Comparison of ENCODE assay signal across 12 cellular contexts in genomic region chr19:8473652-8474476, GRCh38. TPM values are rescaled to one million over a fixed set of nuclear protein-coding genes. Genes with fewer than 3 reads are reported as not detected.
A peak's percentile ranks its signal among the peaks of the same experiment; 100 is the strongest.
DNase-seq lines count a peak whose midpoint lies in the region; ATAC-seq and TF ChIP-seq lines count a peak whose summit lies in the region.
"Had no signal": no experiment of that assay in that cellular context is flagged by ENCODE, and none has a peak within 500 bp of the region (broad histone marks: within the 10 kb centered on the region; RNA-seq: fewer than 3 reads in every experiment).

No MANE protein-coding gene starts in this region.

- H3K4me1 ChIP-seq in spleen, result peaks cover 14 to 80% (median 51%) of the 10 kb centered on the region in 6 donors

- H3K9me3 ChIP-seq in SU-DHL-6 (ENCODE audit: insufficient read depth, low read length) (no peaks in the 10 kb centered on the region), spleen (no peaks in the 10 kb centered on the region)
- H3K9me3 ChIP-seq: tibial nerve had no signal

- H3K4me2 ChIP-seq in SU-DHL-6 (ENCODE audit: low read depth, low read length, poor library complexity, severe bottlenecking), result peak overlapping the region; percentile 52

- no peaks in the 10 kb centered on the region for H3K27me3 Mint-ChIP-seq in activated CD4-positive, alpha-beta T cell treated with anti-CD3 and anti-CD28 coated beads, Interleukin-2, amount 10 ng/mL, durations not matched to agents 7 days and 5 days

- H3K27ac ChIP-seq in SU-DHL-6 (ENCODE audit: low read depth, low read length) (peak overlapping the region; percentile 93), spleen (peak overlapping the region; percentile 5 to 69 (median 50))
- H3K27ac ChIP-seq: tibial nerve had no signal

- CTCF ChIA-PET in activated CD4-positive, alpha-beta T cell treated with anti-CD3 and anti-CD28 coated beads, Interleukin-2, amount 10 ng/mL, durations not matched to agents 7 days and 5 days (lab: Charles Lee), result interaction anchor here (0.6 to 1.0 kb wide), 3 partner anchors 47 to 979 kb away, joined by 3 read pairs; no protein-coding TSS in a partner anchor

- H3K9me3 Mint-ChIP-seq in activated CD4-positive, alpha-beta T cell treated with anti-CD3 and anti-CD28 coated beads, Interleukin-2, amount 10 ng/mL, durations not matched to agents 7 days and 5 days, result no peaks in the 10 kb centered on the region

- peak overlapping the region; percentile 17; the same call in 1 of the 2 replicates for H3K9ac ChIP-seq in SU-DHL-6 (ENCODE audit: low read length)

- peak overlapping the region; percentile 12 for H3K4me3 Mint-ChIP-seq in activated CD4-positive, alpha-beta T cell treated with anti-CD3 and anti-CD28 coated beads, Interleukin-2, amount 10 ng/mL, durations not matched to agents 7 days and 5 days

- TF ChIP-seq CTCF in SU-DHL-6 (IDR thresholded peaks at IDR 0.05; ENCODE audit: insufficient read depth, low read length, poor library complexity, severe bottlenecking) (no peak), spleen (IDR thresholded peaks at IDR 0.05 in 8 of 11, conservative IDR thresholded peaks at IDR 0.05 in 3 of 11) (no peak)

- H3K4me3 ChIP-seq in SU-DHL-6 (ENCODE audit: insufficient read depth, low read length, poor library complexity, severe bottlenecking) (no peak overlapping the region), spleen (no peak overlapping the region)
- H3K4me3 ChIP-seq: tibial nerve had no signal

- WGBS in spleen, 5 donors, result 33 to 35% (median 33%) methylated on average over 6 of the region's 6 CpGs

- intact Hi-C loops in spleen (cut with DNase I; ENCODE audit: low total_unique reads), result no loop called here

- no peak for TF ChIP-seq POLR2A in spleen (IDR thresholded peaks at IDR 0.05)

- peaks cover 59% of the 10 kb centered on the region for H3K79me2 ChIP-seq in SU-DHL-6 (ENCODE audit: insufficient read depth, low read length)

- H3K9me2 ChIP-seq in SU-DHL-6 (replicated peaks; ENCODE audit: insufficient read depth, low read length), result no peaks in the 10 kb centered on the region

- peak overlapping the region; percentile 61 for H3K27ac Mint-ChIP-seq in activated CD4-positive, alpha-beta T cell treated with anti-CD3 and anti-CD28 coated beads, Interleukin-2, amount 10 ng/mL, durations not matched to agents 7 days and 5 days

- DNase-seq in activated CD4-positive, alpha-beta T cell treated with anti-CD3 and anti-CD28 coated beads, Interleukin-2, amount 10 ng/mL, durations not matched to agents 7 days and 5 days, result no peak
- DNase-seq in activated CD4-positive, alpha-beta T cell treated with anti-CD3 and anti-CD28 coated beads, Interleukin-2, amount 50 U/mL, for 4 hours, result no peak
- DNase-seq in spleen (no peak), NCI-H524 treated with DMSO at 0.1 percent for 48 hours (lab: John Stamatoyannopoulos, UW) (no peak), putamen (ENCODE audit: low spot score) (no peak), NCI-H345 treated with DMSO at 0.1 percent for 48 hours (lab: John Stamatoyannopoulos, UW; ENCODE audit: unreplicated experiment) (no peak)
- DNase-seq: activated CD8-positive, alpha-beta memory T cell treated with anti-CD3 and anti-CD28 coated beads, Interleukin-2, amount 50 U/mL, for 48 hours had no signal

- peaks cover 87% of the 10 kb centered on the region for H3K4me1 Mint-ChIP-seq in activated CD4-positive, alpha-beta T cell treated with anti-CD3 and anti-CD28 coated beads, Interleukin-2, amount 10 ng/mL, durations not matched to agents 7 days and 5 days

- H2AFZ ChIP-seq in SU-DHL-6 (ENCODE audit: low read depth, low read length, severe bottlenecking), result no peak overlapping the region

- POLR2A ChIA-PET in activated CD4-positive, alpha-beta T cell treated with anti-CD3 and anti-CD28 coated beads, Interleukin-2, amount 10 ng/mL, durations not matched to agents 7 days and 5 days (lab: Charles Lee), result no interaction called here

- H4K20me1 ChIP-seq in SU-DHL-6 (ENCODE audit: low read depth, low read length), result peaks cover 9% of the 10 kb centered on the region; the same call in 1 of the 2 replicates

- peak; percentile 57 for ATAC-seq in HG02798 (IDR thresholded peaks at IDR 0.05; ENCODE audit: poor library complexity, unreplicated experiment)
- ATAC-seq: HCT116, Panc1 had no signal

- peaks cover 27% of the 10 kb centered on the region for H3F3A ChIP-seq in SU-DHL-6 (ENCODE audit: insufficient read depth)

- no peaks in the 10 kb centered on the region for H3K27me3 ChIP-seq in SU-DHL-6 (ENCODE audit: low read length)
- no peaks in the 10 kb centered on the region for H3K27me3 ChIP-seq in spleen (replicated peaks in 1 of 7)
- H3K27me3 ChIP-seq: tibial nerve had no signal

- H3K36me3 ChIP-seq in SU-DHL-6 (ENCODE audit: low read length) (peaks cover 30% of the 10 kb centered on the region), spleen (peaks cover 7 to 100% (median 93%) of the 10 kb centered on the region in 6 donors)

- peaks cover 82% of the 10 kb centered on the region for H3K36me3 Mint-ChIP-seq in activated CD4-positive, alpha-beta T cell treated with anti-CD3 and anti-CD28 coated beads, Interleukin-2, amount 10 ng/mL, durations not matched to agents 7 days and 5 days (ENCODE audit: low read depth)

RNA-seq across cellular contexts. Expression of gene PRAM1, which starts 28.6 kb away (rescaled TPM):
- total RNA-seq in activated CD4-positive, alpha-beta T cell treated with anti-CD3 and anti-CD28 coated beads, Interleukin-2, amount 10 ng/mL, durations not matched to agents 7 days and 5 days, result 1 to 10 TPM; 3.8 to 6.7 TPM
- total RNA-seq in spleen, result 10 to 100 TPM in 6 of 7 donors, 1 to 10 TPM in 1; 7.1 to 36.5 (median 15.1) TPM
- polyA plus RNA-seq in spleen, result 10 to 100 TPM in 2 of 3 donors, 1 to 10 TPM in 1; 2.4 to 23.0 (median 22.0) TPM

RNA-seq across cellular contexts. Expression of gene HNRNPM, which starts 29.1 kb away (rescaled TPM):
- total RNA-seq in activated CD4-positive, alpha-beta T cell treated with anti-CD3 and anti-CD28 coated beads, Interleukin-2, amount 10 ng/mL, durations not matched to agents 7 days and 5 days, result 100 to 1,000 TPM; 248 to 265 TPM
- 100 to 1,000 TPM; 105 to 229 (median 147) TPM for total RNA-seq in spleen
- polyA plus RNA-seq in spleen, result 100 to 1,000 TPM in 1 of 3 donors, 10 to 100 TPM in 2; 77.1 to 153 (median 79.9) TPM

RNA-seq across cellular contexts. Expression of gene ZNF414, which starts 40.1 kb away (rescaled TPM):
- 10 to 100 TPM; 46.8 to 47.3 TPM for total RNA-seq in activated CD4-positive, alpha-beta T cell treated with anti-CD3 and anti-CD28 coated beads, Interleukin-2, amount 10 ng/mL, durations not matched to agents 7 days and 5 days
- total RNA-seq in spleen, result 10 to 100 TPM; 12.0 to 31.0 (median 26.6) TPM
- 10 to 100 TPM; 12.7 to 31.7 (median 15.8) TPM for polyA plus RNA-seq in spleen
